Comparison of ENCODE assay signal across 16 cellular contexts in the genomic region with DNA sequence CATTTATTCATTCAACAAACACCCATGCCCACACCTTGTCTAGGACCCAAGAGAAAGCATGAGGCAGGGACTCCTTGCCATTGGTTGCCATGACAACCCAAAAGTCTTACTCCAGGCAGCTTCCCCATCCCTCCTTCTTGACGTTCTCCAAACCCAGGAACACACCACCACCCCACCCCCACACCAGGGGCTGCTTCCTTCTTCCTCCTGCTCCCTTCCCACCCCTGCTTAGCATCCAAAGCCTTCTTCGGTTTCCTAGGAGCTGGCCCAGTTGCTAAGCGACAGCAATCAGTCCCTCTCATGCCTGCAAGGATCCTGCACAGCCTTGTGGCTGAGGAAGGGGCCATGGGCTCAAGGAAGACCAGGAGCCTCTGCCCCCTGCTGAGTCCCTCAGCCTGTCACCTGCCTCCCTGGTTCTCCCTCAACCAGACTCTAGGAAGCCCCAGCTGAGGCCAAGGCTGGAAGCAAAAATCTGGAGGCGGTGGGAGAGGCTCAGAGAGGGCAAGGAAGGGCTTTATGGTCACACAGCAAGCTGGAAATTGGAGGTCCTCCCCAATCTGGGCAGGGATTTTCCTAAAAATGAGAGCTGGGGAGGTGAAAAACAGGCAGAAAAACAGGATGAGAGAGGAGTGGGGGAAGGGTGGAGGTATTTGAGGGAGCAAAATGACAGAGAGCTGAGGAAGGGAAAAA. TPM values are rescaled to one million over a fixed set of nuclear protein-coding genes. Genes with fewer than 3 reads are reported as not detected.
DNase-seq lines count a peak whose midpoint lies in the region; ATAC-seq and TF ChIP-seq lines count a peak whose summit lies in the region.
"Had no signal": no experiment of that assay in that cellular context is flagged by ENCODE, and none has a peak within 500 bp of the region (broad histone marks: within the 10 kb centered on the region; RNA-seq: fewer than 3 reads in every experiment).

No MANE protein-coding gene starts in this region.

- H3K27me3 Mint-ChIP-seq in WTC11 (ENCODE audit: low read depth): peaks cover 5% of the 10 kb centered on the region

- H3K79me2 ChIP-seq in DOHH2 (ENCODE audit: control insufficient read depth, low read length): no peaks in the 10 kb centered on the region

- H3K27ac ChIP-seq in DOHH2 (ENCODE audit: low read depth, low read length) (0 out of 2 replicates have a peak overlapping the region, but pooled peaks have one; percentile 18), layer of hippocampus (ENCODE audit: low read depth, low read length) (peak overlapping the region; percentile 58)

- peaks cover 11% of the 10 kb centered on the region for H3K9me3 Mint-ChIP-seq in WTC11
- H3K9me3 Mint-ChIP-seq: natural killer cell treated with Interleukin-12 subunit alpha and Interleukin-12 subunit beta and Interleukin-15 and Interleukin-18, amount 100 ng/mL, for 72 hours had no signal

- peak; percentile 36 for DNase-seq in CD1c-positive myeloid dendritic cell (ENCODE audit: extremely low spot score)
- no peak for DNase-seq in WTC11 (ENCODE audit: low spot score)
- DNase-seq in NCI-H2171 treated with DMSO at 0.1 percent for 48 hours (lab: John Stamatoyannopoulos, UW): no peak
- DNase-seq in NCI-H1436 (lab: John Stamatoyannopoulos, UW): no peak
- DNase-seq: activated naive CD4-positive, alpha-beta T cell treated with Interleukin-2 at 50 U/mL for 16 hours; kidney; mesenchymal stem cell; MG63; RPMI8226; SW 1271 had no signal

- H3K9me3 ChIP-seq in DOHH2 (ENCODE audit: control insufficient read depth, insufficient read depth, low read length): no peaks in the 10 kb centered on the region

- H3K4me3 ChIP-seq in DOHH2 (ENCODE audit: low read length): no peak overlapping the region
- H3K4me3 ChIP-seq: MG63 had no signal

- H3K9me2 ChIP-seq in DOHH2 (replicated peaks; ENCODE audit: control insufficient read depth, low read length): no peaks in the 10 kb centered on the region

- H3K4me1 Mint-ChIP-seq in WTC11: peaks cover 6% of the 10 kb centered on the region
- H3K4me1 Mint-ChIP-seq: B cell had no signal

- H4K20me1 ChIP-seq in DOHH2 (ENCODE audit: control insufficient read depth, insufficient read depth, low read depth, low read length): no peaks in the 10 kb centered on the region

- H3K27ac Mint-ChIP-seq in WTC11: no peak overlapping the region
- H3K27ac Mint-ChIP-seq: B cell; natural killer cell treated with Interleukin-12 subunit alpha and Interleukin-12 subunit beta and Interleukin-15 and Interleukin-18, amount 100 ng/mL, for 72 hours had no signal

- POLR2A ChIA-PET in WTC11 (lab: Charles Lee): no interaction called here

- H3K4me2 ChIP-seq in DOHH2 (ENCODE audit: low read length): peak overlapping the region; percentile 65; the same call in 1 of the 2 replicates

- H3K27me3 ChIP-seq in DOHH2 (ENCODE audit: control insufficient read depth, low read length) (no peaks in the 10 kb centered on the region), layer of hippocampus (ENCODE audit: control insufficient read depth, insufficient read depth, low read length) (no peaks in the 10 kb centered on the region)
- H3K27me3 ChIP-seq: MG63 had no signal

- no peaks in the 10 kb centered on the region for H3F3A ChIP-seq in DOHH2 (ENCODE audit: control insufficient read depth, insufficient read depth)

- H3K36me3 ChIP-seq in DOHH2 (ENCODE audit: control insufficient read depth, low read length): peaks cover 25% of the 10 kb centered on the region
- H3K36me3 ChIP-seq: MG63 had no signal

- no peak overlapping the region for H3K4me3 Mint-ChIP-seq in WTC11
- H3K4me3 Mint-ChIP-seq: B cell; natural killer cell treated with Interleukin-12 subunit alpha and Interleukin-12 subunit beta and Interleukin-15 and Interleukin-18, amount 100 ng/mL, for 72 hours had no signal

- peaks cover 31% of the 10 kb centered on the region for H3K4me1 ChIP-seq in DOHH2 (ENCODE audit: control insufficient read depth, low read length)

- TF ChIP-seq CTCF in DOHH2 (IDR thresholded peaks at IDR 0.05; ENCODE audit: low read depth, low read length, poor library complexity, severe bottlenecking) (no peak), WTC11 (IDR thresholded peaks at IDR 0.05) (no peak)

- peaks cover 7% of the 10 kb centered on the region; the same call in 1 of the 2 replicates for H3K36me3 Mint-ChIP-seq in WTC11

- ATAC-seq in WTC11 (peak; percentile 66), SK-N-SH treated with all-trans-retinoic acid at 6 μM for 48 hours (no peak)
- ATAC-seq: natural killer cell treated with Interleukin-12 subunit alpha and Interleukin-12 subunit beta and Interleukin-15 and Interleukin-18, amount 100 ng/mL, for 72 hours had no signal

- CTCF ChIA-PET in WTC11 (lab: Charles Lee): interaction anchor here (0.6 to 1.7 kb wide), 7 partner anchors 12 to 127 kb away, joined by 3 to 15 read pairs (median 5); partner anchors contain the start of gene RASAL1

TF ChIP-seq in WTC11, 78 proteins besides CTCF, POLR2A, EP300 and RAD21:
- TF ChIP-seq E2F4 (CRISPR knock-in tag; IDR thresholded peaks at IDR 0.05; ENCODE audit: borderline replicate concordance, low read depth) (no peak), GTF2I (CRISPR knock-in tag; conservative IDR thresholded peaks at IDR 0.05) (peak; percentile 76), E2F1 (CRISPR knock-in tag; IDR thresholded peaks at IDR 0.05) (no peak)

TF ChIP-seq in SK-N-SH treated with all-trans-retinoic acid at 6 μM for 48 hours, 23 proteins besides CTCF, POLR2A, EP300 and RAD21:
- TF ChIP-seq ZFP30 (CRISPR knock-in tag; IDR thresholded peaks at IDR 0.05): no peak
TF ChIP-seq in SK-N-SH treated with all-trans-retinoic acid at 6 μM for 48 hours: peak in this region for 0.

RNA-seq across cellular contexts. Expression of gene RASAL1, which starts 15.4 kb away (rescaled TPM):
- total RNA-seq in WTC11 (2021): 6.9 to 8.1 TPM (median 8.0 TPM) in 3 replicates
- total RNA-seq: endothelial cell of umbilical vein; natural killer cell treated with Interleukin-12 subunit alpha and Interleukin-12 subunit beta and Interleukin-15 and Interleukin-18, amount 100 ng/mL, for 72 hours had no signal

RNA-seq across cellular contexts. Expression of gene CFAP73, which starts 29.4 kb away (rescaled TPM):
- 0.30 to 0.94 TPM (median 0.37 TPM) in 3 replicates for total RNA-seq in WTC11 (2021)
- total RNA-seq: endothelial cell of umbilical vein had no signal
